ENCODE assay signal across 33 cellular contexts in genomic region chr1:242462867-242463266, GRCh38.
"Had no signal": no experiment of that assay in that cellular context is flagged by ENCODE, and none has a peak within 500 bp of the region (broad histone marks: within the 10 kb centered on the region; RNA-seq: fewer than 3 reads in every experiment).

No MANE protein-coding gene starts in this region.

- H3K4me3 ChIP-seq: adrenal gland, ascending aorta, body of pancreas, breast epithelium, cardiac muscle cell had no signal

- FAIRE-seq: astrocyte, bronchial epithelial cell had no signal

- H3K4me1 ChIP-seq: adrenal gland, body of pancreas, breast epithelium had no signal

- H3K9me3 ChIP-seq: adrenal gland, ascending aorta, body of pancreas, breast epithelium had no signal

- DNase-seq: activated effector memory CD4-positive, alpha-beta T cell treated with anti-CD3 and anti-CD28 coated beads, Interleukin-2, amount 50 U/mL, for 16 hours; activated effector memory CD4-positive, alpha-beta T cell treated with Interleukin-2 at 50 U/mL for 16 hours; activated gamma-delta T cell; activated gamma-delta T cell treated with Interleukin-2 at 50 U/mL for 16 hours; activated naive CD4-positive, alpha-beta T cell; activated naive CD4-positive, alpha-beta T cell treated with anti-CD3 and anti-CD28 coated beads for 36 hours; activated naive CD4-positive, alpha-beta T cell treated with anti-CD3 and anti-CD28 coated beads, Interleukin-2, amount 10 ng/mL, durations not matched to agents 7 days and 5 days; activated naive CD4-positive, alpha-beta T cell treated with anti-CD3 and anti-CD28 coated beads, Interleukin-2, amount 50 U/mL, for 16 hours; activated naive CD4-positive, alpha-beta T cell treated with Interleukin-2 at 50 U/mL for 16 hours; activated naive CD8-positive, alpha-beta T cell treated with anti-CD3 and anti-CD28 coated beads for 36 hours; activated naive CD8-positive, alpha-beta T cell treated with anti-CD3 and anti-CD28 coated beads, Interleukin-2, amount 10 ng/mL, durations not matched to agents 7 days and 5 days; activated naive CD8-positive, alpha-beta T cell treated with anti-CD3 and anti-CD28 coated beads, Interleukin-2, amount 50 U/mL, for 24 hours; activated T-cell treated with anti-CD3 and anti-CD28 coated beads, Interleukin-2, amount 50 U/mL, for 1 hour; activated T-cell treated with anti-CD3 and anti-CD28 coated beads, Interleukin-2, amount 50 U/mL, for 24 hours; activated T-cell treated with anti-CD3 and anti-CD28 coated beads, Interleukin-2, amount 50 U/mL, for 4 hours; activated T-cell treated with anti-CD3 and anti-CD28 coated beads, Interleukin-2, amount 50 U/mL, for 48 hours; activated T-cell treated with anti-CD3 and anti-CD28 coated beads, Interleukin-2, amount 50 U/mL, for 72 hours; adrenal gland; amniotic stem cell; amygdala; anterior cingulate cortex; aorta; body of pancreas; brain microvascular endothelial cell; central memory CD4-positive, alpha-beta T cell; cerebellar nuclear complex had no signal

- H3K27ac ChIP-seq: adrenal gland, ascending aorta, body of pancreas, brain microvascular endothelial cell, breast epithelium, cardiac muscle cell had no signal

- H3K36me3 ChIP-seq: adrenal gland, ascending aorta, brain microvascular endothelial cell, breast epithelium, cardiac muscle cell had no signal

- H3K27me3 ChIP-seq: adrenal gland, ascending aorta, body of pancreas, brain microvascular endothelial cell, breast epithelium, cardiac muscle cell had no signal

- ATAC-seq: activated naive CD4-positive, alpha-beta T cell treated with anti-CD3 and anti-CD28 coated beads, Interleukin-2, amount 50 U/mL, for 72 hours; activated naive CD8-positive, alpha-beta T cell treated with anti-CD3 and anti-CD28 coated beads, Interleukin-2, amount 50 U/mL, for 24 hours; activated T-cell treated with anti-CD3 and anti-CD28 coated beads, Interleukin-2, amount 50 U/mL, for 4 hours; activated T-cell treated with anti-CD3 and anti-CD28 coated beads, Interleukin-2, amount 50 U/mL, for 72 hours; activated T-helper 17 cell treated with anti-CD3 and anti-CD28 coated beads, Interleukin-2, amount 50 U/mL, for 72 hours; body of pancreas had no signal
